In genomic region chr9:106120096-106120495, GRCh38 we compare ENCODE assay signal across 34 cellular contexts.
"Had no signal": no experiment of that assay in that cellular context is flagged by ENCODE, and none has a peak within 500 bp of the region (broad histone marks: within the 10 kb centered on the region; RNA-seq: fewer than 3 reads in every experiment).

No MANE protein-coding gene starts in this region.

- H3K4me3 ChIP-seq: MG63 had no signal

- H3K27me3 ChIP-seq: MG63 had no signal

- H3K9me3 ChIP-seq: MG63 had no signal

- H3K36me3 ChIP-seq: MG63 had no signal

- DNase-seq: MG63, MM.1S, MV-4-11, NCI-H1048, NCI-H1092, NCI-H1092 treated with DMSO at 0.1 percent for 48 hours, NCI-H1105, NCI-H1105 treated with DMSO at 0.1 percent for 48 hours, NCI-H1417, NCI-H1417 treated with DMSO at 0.1 percent for 48 hours, NCI-H1436, NCI-H1436 treated with DMSO at 0.1 percent for 48 hours, NCI-H146, NCI-H1694, NCI-H1694 treated with DMSO at 0.1 percent for 48 hours, NCI-H187, NCI-H187 treated with DMSO at 0.1 percent for 48 hours, NCI-H1930, NCI-H2029, NCI-H2029 treated with DMSO at 0.1 percent for 48 hours, NCI-H2081, NCI-H2081 treated with DMSO at 0.1 percent for 48 hours, NCI-H2107, NCI-H2171, NCI-H2227 treated with DMSO at 0.1 percent for 48 hours, NCI-H226, NCI-H345, NCI-H446, NCI-H446 treated with DMSO at 0.1 percent for 48 hours, NCI-H510A, NCI-H510A treated with DMSO at 0.1 percent for 48 hours, NCI-H524, NCI-H524 treated with DMSO at 0.1 percent for 48 hours, NCI-H526 had no signal
